In the genomic region with DNA sequence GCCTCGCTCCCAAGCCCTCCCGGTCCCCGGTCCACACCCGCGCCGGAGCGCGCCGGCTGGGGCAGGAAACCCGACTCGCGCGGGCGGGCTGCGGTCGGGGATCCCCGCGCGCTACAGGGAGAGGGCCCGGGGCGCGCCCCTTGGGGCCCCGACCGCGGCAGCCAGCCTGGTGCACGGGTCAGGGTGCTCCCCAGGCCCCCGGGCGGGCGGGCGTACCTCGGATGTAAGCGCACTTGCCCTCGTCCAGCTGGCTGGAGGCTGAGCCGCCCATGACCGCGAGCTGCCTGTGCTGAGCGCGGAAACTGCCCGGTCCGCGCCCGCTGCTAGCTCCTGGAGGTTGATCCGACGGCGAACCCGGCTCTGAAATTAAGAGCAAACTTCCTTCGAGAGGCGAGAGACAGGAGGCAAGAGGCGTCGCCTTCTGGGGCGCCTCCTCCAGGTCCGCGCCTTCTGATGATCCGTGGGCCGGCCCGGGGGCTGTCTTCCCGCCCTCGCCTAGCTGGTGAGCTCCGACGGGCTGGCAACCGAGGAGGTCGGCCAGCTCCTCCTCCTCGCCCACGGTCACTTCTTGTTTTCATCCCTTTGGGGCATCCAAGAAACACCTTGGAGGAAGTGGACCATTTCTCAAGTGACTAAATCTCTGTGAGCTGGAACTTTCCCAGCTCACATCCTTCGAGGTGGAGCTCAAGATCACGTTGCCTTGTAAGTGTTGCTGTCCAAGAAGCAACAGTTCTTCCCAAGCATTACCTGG, we compare ENCODE assay signal across 8 cellular contexts. TPM values are rescaled to one million over a fixed set of nuclear protein-coding genes. Genes with fewer than 3 reads are reported as not detected.
DNase-seq lines count a peak whose midpoint lies in the region; ATAC-seq, FAIRE-seq and TF ChIP-seq lines count a peak whose summit lies in the region.

A gene with protein sequence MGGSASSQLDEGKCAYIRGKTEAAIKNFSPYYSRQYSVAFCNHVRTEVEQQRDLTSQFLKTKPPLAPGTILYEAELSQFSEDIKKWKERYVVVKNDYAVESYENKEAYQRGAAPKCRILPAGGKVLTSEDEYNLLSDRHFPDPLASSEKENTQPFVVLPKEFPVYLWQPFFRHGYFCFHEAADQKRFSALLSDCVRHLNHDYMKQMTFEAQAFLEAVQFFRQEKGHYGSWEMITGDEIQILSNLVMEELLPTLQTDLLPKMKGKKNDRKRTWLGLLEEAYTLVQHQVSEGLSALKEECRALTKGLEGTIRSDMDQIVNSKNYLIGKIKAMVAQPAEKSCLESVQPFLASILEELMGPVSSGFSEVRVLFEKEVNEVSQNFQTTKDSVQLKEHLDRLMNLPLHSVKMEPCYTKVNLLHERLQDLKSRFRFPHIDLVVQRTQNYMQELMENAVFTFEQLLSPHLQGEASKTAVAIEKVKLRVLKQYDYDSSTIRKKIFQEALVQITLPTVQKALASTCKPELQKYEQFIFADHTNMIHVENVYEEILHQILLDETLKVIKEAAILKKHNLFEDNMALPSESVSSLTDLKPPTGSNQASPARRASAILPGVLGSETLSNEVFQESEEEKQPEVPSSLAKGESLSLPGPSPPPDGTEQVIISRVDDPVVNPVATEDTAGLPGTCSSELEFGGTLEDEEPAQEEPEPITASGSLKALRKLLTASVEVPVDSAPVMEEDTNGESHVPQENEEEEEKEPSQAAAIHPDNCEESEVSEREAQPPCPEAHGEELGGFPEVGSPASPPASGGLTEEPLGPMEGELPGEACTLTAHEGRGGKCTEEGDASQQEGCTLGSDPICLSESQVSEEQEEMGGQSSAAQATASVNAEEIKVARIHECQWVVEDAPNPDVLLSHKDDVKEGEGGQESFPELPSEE (minus strand): TSS at position 423 of the 751 bp plus-strand sequence. CDS start 152 bp downstream, at position 271.

- H3K4me3 ChIP-seq in A673 (ENCODE audit: low read depth, low read length, poor library complexity, severe bottlenecking): peak within 1 kb of the TSS; percentile 84
- peak within 1 kb of the TSS; percentile 66 for H3K4me3 ChIP-seq in epithelial cell of esophagus (ENCODE audit: low read length)
- H3K4me3 ChIP-seq in muscle layer of colon (ENCODE audit: low read depth in 1 of 2, low read length in 2 of 2): peak within 1 kb of the TSS; percentile 92 to 95

- POLR2A ChIA-PET in A673 (lab: Charles Lee; ENCODE audit: low non-redundant PET): interaction anchor here (0.6 to 0.7 kb wide), 2 partner anchors 16 to 84 kb away, joined by 3 to 4 read pairs; no protein-coding TSS in a partner anchor

- H3K9me3 ChIP-seq in A673 (ENCODE audit: low read depth, low read length, poor library complexity, severe bottlenecking) (no peaks in the 10 kb centered on the region), muscle layer of colon (ENCODE audit: low read length) (no peaks in the 10 kb centered on the region)

- H3K9ac ChIP-seq in muscle layer of colon (ENCODE audit: low read length): peak within 1 kb of the TSS; percentile 93

- DNase-seq in A673 (ENCODE audit: low spot score) (peak; percentile 85), GM18507 (ENCODE audit: extremely low spot score, insufficient read length, low read depth) (peak; percentile 28), NCI-H446 treated with DMSO at 0.1 percent for 48 hours (lab: John Stamatoyannopoulos, UW) (peak; percentile 56), epithelial cell of esophagus (ENCODE audit: low read depth) (peak; percentile 67)
- DNase-seq in activated CD8-positive, alpha-beta memory T cell treated with anti-CD3 and anti-CD28 coated beads for 24 hours: peak; percentile 89
- DNase-seq in stimulated activated CD8-positive, alpha-beta memory T cell treated with anti-CD3 and anti-CD28 coated beads, Interleukin-7, amount 100 ng/mL, for 24 hours (ENCODE audit: low read depth): peak; percentile 25

- CTCF ChIA-PET in A673 (lab: Charles Lee): interaction anchor here (0.6 to 0.7 kb wide), 2 partner anchors 75 to 169 kb away, joined by 3 to 6 read pairs; no protein-coding TSS in a partner anchor

- intact Hi-C loops in A673 (cut with micrococcal nuclease; ENCODE audit: unreplicated experiment): loop anchor here (5.0 kb wide), 1 partner anchor 183 kb away; a partner anchor contains a TSS

- H3K27ac ChIP-seq in A673 (ENCODE audit: low read depth, low read length, poor library complexity, severe bottlenecking) (peak within 1 kb of the TSS; percentile 92), muscle layer of colon (ENCODE audit: low read depth, low read length) (peak within 1 kb of the TSS; percentile 88)

- H3K27me3 ChIP-seq in A673 (replicated peaks; ENCODE audit: insufficient read depth, low read depth, low read length, poor library complexity) (no peaks in the 10 kb centered on the region), muscle layer of colon (ENCODE audit: control insufficient read depth in 1 of 2, insufficient read depth in 2 of 2, low read length in 2 of 2) (no peaks in the 10 kb centered on the region)

- peak; percentile 69 for ATAC-seq in HG02943 (IDR thresholded peaks at IDR 0.05; ENCODE audit: low read depth, unreplicated experiment)

- peaks cover 23% of the 10 kb centered on the region for H3K4me1 ChIP-seq in A673 (ENCODE audit: insufficient read depth, low read length, poor library complexity, severe bottlenecking)
- H3K4me1 ChIP-seq in muscle layer of colon (ENCODE audit: insufficient read depth, low read length): peaks cover 26% of the 10 kb centered on the region

- BruUV-seq in A673 (replicated peaks; lab: Mats Ljungman, UMichigan): no TSS peak

- H3K36me3 ChIP-seq in A673 (ENCODE audit: insufficient read depth, low read length, poor library complexity, severe bottlenecking) (no peaks in the 10 kb centered on the region), muscle layer of colon (ENCODE audit: insufficient read depth, low read length) (no peaks in the 10 kb centered on the region)

- FAIRE-seq in GM18507 (lab: Jason Lieb, UNC): peak; percentile 9

- no peak for TF ChIP-seq CTCF in A673 (conservative IDR thresholded peaks at IDR 0.05; ENCODE audit: low read depth, low read length)
- TF ChIP-seq CTCF in epithelial cell of esophagus (IDR thresholded peaks at IDR 0.05; ENCODE audit: insufficient read depth, low read depth, low read length, missing control alignments): no peak

RNA-seq across cellular contexts. Expression of the gene that starts here (rescaled TPM):
- total RNA-seq in A673 (2021): 52.9 and 54.8 TPM in 2 replicates

Comparison
In these comparisons a context has a peak if more than half of its experiments do, and no peak if none do; other contexts are left out.
1. Peak in every context shown above with its lines: DNase-seq, ATAC-seq, H3K4me3 ChIP-seq and H3K27ac ChIP-seq.
2. DNase-seq: peak in every context shown above with its lines; median percentile 89 in activated CD8-positive, alpha-beta memory T cell treated with anti-CD3 and anti-CD28 coated beads for 24 hours; 85 in A673; 67 in epithelial cell of esophagus; 56 in NCI-H446 treated with DMSO at 0.1 percent for 48 hours; 28 in GM18507; 25 in stimulated activated CD8-positive, alpha-beta memory T cell treated with anti-CD3 and anti-CD28 coated beads, Interleukin-7, amount 100 ng/mL, for 24 hours.